Comparison of ENCODE assay signal across 20 cellular contexts in the genomic region with DNA sequence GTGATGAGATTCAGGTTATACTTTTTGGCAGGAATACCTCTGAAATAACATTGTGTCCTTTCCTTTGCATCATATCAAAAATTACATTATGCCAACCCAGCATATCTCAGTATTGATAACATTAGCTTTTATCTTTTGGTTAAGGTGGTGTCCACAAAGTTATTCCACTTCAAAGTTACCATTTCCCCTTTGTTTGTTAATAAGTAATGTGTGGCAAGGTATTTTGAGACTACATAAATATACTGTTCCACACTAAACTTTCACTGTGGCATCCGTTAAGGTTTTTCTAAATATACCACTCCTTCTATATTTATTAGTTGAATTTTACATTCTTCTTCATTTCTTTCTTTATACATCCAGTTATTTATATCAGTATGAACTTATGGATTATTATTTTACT.
"Had no signal": no experiment of that assay in that cellular context is flagged by ENCODE, and none has a peak within 500 bp of the region (broad histone marks: within the 10 kb centered on the region; RNA-seq: fewer than 3 reads in every experiment).

No MANE protein-coding gene starts in this region.

- FAIRE-seq: endothelial cell of umbilical vein had no signal

- H3K4me3 ChIP-seq: heart right ventricle, left lung, lower lobe of right lung, spleen, tibial nerve, upper lobe of right lung, vagina had no signal

- DNase-seq: effector CD4-positive, alpha-beta T cell; endodermal cell; erythroblast; foreskin keratinocyte; heart right ventricle; islet precursor cell; left lung; lower lobe of right lung; natural killer cell; posterior cingulate gyrus; spleen; stimulated activated CD4-positive, alpha-beta T cell treated with anti-CD3 and anti-CD28 coated beads, Interleukin-15, amount 100 ng/mL, for 24 hours; stimulated activated CD4-positive, alpha-beta T cell treated with anti-CD3 and anti-CD28 coated beads, Interleukin-1b, Interleukin-23, amount 100 ng/mL, for 48 hours; stimulated activated CD4-positive, alpha-beta T cell treated with anti-CD3 and anti-CD28 coated beads, Interleukin-4, amount 100 ng/mL, for 24 hours; upper lobe of right lung had no signal

- H3K36me3 ChIP-seq: heart right ventricle, left lung, lower lobe of right lung, spleen, tibial nerve, upper lobe of right lung, vagina had no signal

- H3K9me3 ChIP-seq: heart right ventricle, left lung, lower lobe of right lung, spleen, tibial nerve, upper lobe of right lung, vagina had no signal

- H3K27me3 ChIP-seq: foreskin keratinocyte, heart right ventricle, left lung, spleen, tibial nerve, upper lobe of right lung, vagina had no signal

- H3K27ac ChIP-seq: foreskin keratinocyte, heart right ventricle, left lung, lower lobe of right lung, spleen, tibial nerve, upper lobe of right lung, vagina had no signal

- ATAC-seq: foreskin keratinocyte; heart right ventricle; left lung; lower lobe of right lung; natural killer cell; sciatic nerve; stimulated activated memory B cell treated with anti-CD40 and anti-IgM and Interleukin-4, amounts not matched to agents 10 μg/mL and 1 μg/mL and 100 μg/mL, for 72 hours; upper lobe of right lung had no signal
